ENCODE assay signal across 25 cellular contexts in the genomic region with DNA sequence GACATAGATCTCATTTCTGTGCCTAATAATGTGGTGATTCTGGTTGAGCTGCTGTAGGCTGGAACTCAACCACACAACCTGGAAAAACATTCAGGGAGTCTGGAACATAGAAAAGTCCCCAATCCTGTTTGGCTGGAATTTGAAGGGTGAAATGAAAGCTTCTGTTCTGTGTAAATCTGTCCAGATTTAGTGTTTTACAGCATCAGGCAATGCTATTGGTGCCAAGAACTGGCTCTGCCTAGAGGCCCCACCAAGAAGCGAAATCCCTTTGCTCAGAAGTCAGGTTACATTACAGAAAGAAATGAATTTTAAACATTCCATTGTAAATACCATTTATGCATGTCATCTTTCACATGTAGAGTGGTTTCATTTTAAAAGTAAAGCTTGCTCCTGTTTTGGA. TPM values are rescaled to one million over a fixed set of nuclear protein-coding genes. Genes with fewer than 3 reads are reported as not detected.
A peak's percentile ranks its signal among the peaks of the same experiment; 100 is the strongest.
DNase-seq lines count a peak whose midpoint lies in the region; ATAC-seq and TF ChIP-seq lines count a peak whose summit lies in the region.
"Had no signal": no experiment of that assay in that cellular context is flagged by ENCODE, and none has a peak within 500 bp of the region (broad histone marks: within the 10 kb centered on the region; RNA-seq: fewer than 3 reads in every experiment).

No MANE protein-coding gene starts in this region.

- POLR2A ChIA-PET in naive thymus-derived CD4-positive, alpha-beta T cell (lab: Charles Lee), result no interaction called here

- H3K27me3 ChIP-seq in mesenchymal stem cell (ENCODE audit: control insufficient read depth in 1 of 2, insufficient read depth in 1 of 2, low read length in 2 of 2), result peaks cover 7 to 68% of the 10 kb centered on the region in 2 experiments
- peaks cover 4 to 36% of the 10 kb centered on the region in 2 donors for H3K27me3 ChIP-seq in naive thymus-derived CD4-positive, alpha-beta T cell (ENCODE audit: control insufficient read depth in 2 of 2, insufficient read depth in 2 of 2, low read length in 2 of 2)

- H3K4me3 ChIP-seq in cardiac fibroblast (replicated peaks in 1 of 2; ENCODE audit: low read depth in 2 of 2, low read length in 2 of 2), result no peak overlapping the region
- no peak overlapping the region for H3K4me3 ChIP-seq in mesenchymal stem cell (ENCODE audit: insufficient read depth in 1 of 2, low read depth in 1 of 2, low read length in 2 of 2)
- no peak overlapping the region for H3K4me3 ChIP-seq in naive thymus-derived CD4-positive, alpha-beta T cell (ENCODE audit: low read length)
- H3K4me3 ChIP-seq: prostate gland had no signal

- H3K9me3 Mint-ChIP-seq in naive thymus-derived CD4-positive, alpha-beta T cell, result no peaks in the 10 kb centered on the region
- H3K9me3 Mint-ChIP-seq: activated T-helper 17 cell treated with anti-CD3 and anti-CD28 coated beads, Interleukin-2, amount 50 U/mL, for 72 hours had no signal

- H3K4me1 Mint-ChIP-seq in naive thymus-derived CD4-positive, alpha-beta T cell, result peaks cover 0 to 33% (median 28%) of the 10 kb centered on the region in 7 donors
- H3K4me1 Mint-ChIP-seq: activated T-helper 17 cell treated with anti-CD3 and anti-CD28 coated beads, Interleukin-2, amount 50 U/mL, for 72 hours had no signal

- no peak overlapping the region for H4K8ac ChIP-seq in mesenchymal stem cell (ENCODE audit: low read length)

- TF ChIP-seq RAD21 in Ishikawa (IDR thresholded peaks at IDR 0.05; ENCODE audit: low read depth), result no peak

- no peak overlapping the region for H3K23ac ChIP-seq in mesenchymal stem cell (ENCODE audit: low read length in 2 of 2)

- no peaks in the 10 kb centered on the region for H3K36me3 Mint-ChIP-seq in naive thymus-derived CD4-positive, alpha-beta T cell
- H3K36me3 Mint-ChIP-seq: activated CD8-positive, alpha-beta memory T cell treated with anti-CD3 and anti-CD28 coated beads, Interleukin-2, amount 10 ng/mL, durations not matched to agents 7 days and 5 days had no signal

- H4K91ac ChIP-seq in mesenchymal stem cell (ENCODE audit: low read length), result no peak overlapping the region

- H3K4me1 ChIP-seq in mesenchymal stem cell (ENCODE audit: control insufficient read depth, insufficient read depth, low read depth, low read length), result peaks cover 25% of the 10 kb centered on the region
- H3K4me1 ChIP-seq in naive thymus-derived CD4-positive, alpha-beta T cell (ENCODE audit: control insufficient read depth in 2 of 2, insufficient read depth in 2 of 2, low read length in 2 of 2), result peaks cover 3 to 18% of the 10 kb centered on the region in 2 donors
- H3K4me1 ChIP-seq: Caco-2, prostate gland had no signal

- intact Hi-C loops in naive thymus-derived CD4-positive, alpha-beta T cell (cut with micrococcal nuclease), result no loop called here

- TF ChIP-seq EP300 in Ishikawa (IDR thresholded peaks at IDR 0.05; ENCODE audit: borderline replicate concordance), result 0 out of 2 replicates have a peak, but pooled peaks have one; percentile 31

- DNase-seq in DMS53 (lab: John Stamatoyannopoulos, UW) (peak; percentile 56), cardiac fibroblast (ENCODE audit: low read depth in 2 of 2) (peak; percentile 5 to 22), mesenchymal stem cell (no peak), NAMALWA (ENCODE audit: low spot score) (no peak), NCI-H1048 (lab: John Stamatoyannopoulos, UW) (no peak)
- no peak for DNase-seq in stimulated activated CD4-positive, alpha-beta T cell treated with anti-CD3 and anti-CD28 coated beads, Interleukin-2, amount 100 ng/mL, for 24 hours
- no peak for DNase-seq in naive thymus-derived CD4-positive, alpha-beta T cell
- DNase-seq: activated CD4-positive, CD25-positive, alpha-beta regulatory T cell; activated CD8-positive, alpha-beta memory T cell treated with anti-CD3 and anti-CD28 coated beads, Interleukin-2, amount 10 ng/mL, durations not matched to agents 7 days and 5 days; GDM1; hypothalamus; NCI-H2029; NCI-H524 treated with DMSO at 0.1 percent for 48 hours; small intestine; stimulated activated CD4-positive, alpha-beta T cell treated with anti-CD3 and anti-CD28 coated beads, Interleukin-4, amount 100 ng/mL, for 4 hours had no signal

- H3K79me1 ChIP-seq in mesenchymal stem cell (replicated peaks; ENCODE audit: low read length, poor library complexity, severe bottlenecking), result no peaks in the 10 kb centered on the region

- H3K27ac Mint-ChIP-seq in naive thymus-derived CD4-positive, alpha-beta T cell, result no peak overlapping the region
- H3K27ac Mint-ChIP-seq: activated CD8-positive, alpha-beta memory T cell treated with anti-CD3 and anti-CD28 coated beads, Interleukin-2, amount 10 ng/mL, durations not matched to agents 7 days and 5 days; activated T-helper 17 cell treated with anti-CD3 and anti-CD28 coated beads, Interleukin-2, amount 50 U/mL, for 72 hours had no signal

- no peak overlapping the region for H3K18ac ChIP-seq in mesenchymal stem cell (ENCODE audit: low read depth in 1 of 2, low read length in 2 of 2)

- H3K27ac ChIP-seq in mesenchymal stem cell (ENCODE audit: low read length, poor library complexity, severe bottlenecking), result peak overlapping the region; percentile 29
- H3K27ac ChIP-seq in naive thymus-derived CD4-positive, alpha-beta T cell (ENCODE audit: low read depth, low read length), result no peak overlapping the region
- H3K27ac ChIP-seq: prostate gland had no signal

- H3K9ac ChIP-seq in mesenchymal stem cell (ENCODE audit: low read length), result no peak overlapping the region

- H3K14ac ChIP-seq in mesenchymal stem cell (ENCODE audit: low read length in 2 of 2), result no peak overlapping the region

- no peak overlapping the region for H2AK5ac ChIP-seq in mesenchymal stem cell (ENCODE audit: low read length, severe bottlenecking)

- no peak overlapping the region for H3K4ac ChIP-seq in mesenchymal stem cell (ENCODE audit: low read depth in 1 of 2, low read length in 2 of 2)

- no peak overlapping the region for H2AFZ ChIP-seq in mesenchymal stem cell (ENCODE audit: low read depth, low read length)

- no peak for ATAC-seq in naive thymus-derived CD4-positive, alpha-beta T cell
- ATAC-seq: activated CD8-positive, alpha-beta memory T cell treated with anti-CD3 and anti-CD28 coated beads, Interleukin-2, amount 10 ng/mL, durations not matched to agents 7 days and 5 days; activated T-helper 17 cell treated with anti-CD3 and anti-CD28 coated beads, Interleukin-2, amount 50 U/mL, for 72 hours had no signal

- no peak overlapping the region for H3K4me3 Mint-ChIP-seq in naive thymus-derived CD4-positive, alpha-beta T cell
- H3K4me3 Mint-ChIP-seq: activated CD8-positive, alpha-beta memory T cell treated with anti-CD3 and anti-CD28 coated beads, Interleukin-2, amount 10 ng/mL, durations not matched to agents 7 days and 5 days; activated T-helper 17 cell treated with anti-CD3 and anti-CD28 coated beads, Interleukin-2, amount 50 U/mL, for 72 hours had no signal

- no CpG with 5 or more reads among the region's 1 CpG for WGBS in mesenchymal stem cell

- H3K27me3 Mint-ChIP-seq in naive thymus-derived CD4-positive, alpha-beta T cell, result peaks cover 73 to 80% (median 75%) of the 10 kb centered on the region in 5 donors

- no peak overlapping the region for H2BK5ac ChIP-seq in mesenchymal stem cell (ENCODE audit: low read depth, low read length, poor library complexity, severe bottlenecking)

- H2BK15ac ChIP-seq in mesenchymal stem cell (ENCODE audit: low read depth, poor library complexity, severe bottlenecking), result no peak overlapping the region

- no peak overlapping the region for H3K4me2 ChIP-seq in mesenchymal stem cell (ENCODE audit: low read length, poor library complexity, severe bottlenecking)

- H3K36me3 ChIP-seq in mesenchymal stem cell (ENCODE audit: control insufficient read depth in 1 of 2, insufficient read depth in 2 of 2, low read depth in 1 of 2, low read length in 2 of 2), result no peaks in the 10 kb centered on the region
- no peaks in the 10 kb centered on the region for H3K36me3 ChIP-seq in naive thymus-derived CD4-positive, alpha-beta T cell (ENCODE audit: control insufficient read depth in 2 of 3, insufficient read depth in 3 of 3, low read length in 3 of 3)
- H3K36me3 ChIP-seq: prostate gland had no signal

- no peaks in the 10 kb centered on the region for H3K9me3 ChIP-seq in mesenchymal stem cell (ENCODE audit: control insufficient read depth, low read length)
- H3K9me3 ChIP-seq in naive thymus-derived CD4-positive, alpha-beta T cell (ENCODE audit: control insufficient read depth in 2 of 3, low read length in 3 of 3), result no peaks in the 10 kb centered on the region
- H3K9me3 ChIP-seq: Caco-2, prostate gland had no signal

- no peak for TF ChIP-seq CTCF in cardiac fibroblast (IDR thresholded peaks at IDR 0.05; ENCODE audit: low read depth, low read length)

- H2BK12ac ChIP-seq in mesenchymal stem cell (ENCODE audit: low read length in 2 of 2), result no peak overlapping the region

- no peak overlapping the region for H2BK120ac ChIP-seq in mesenchymal stem cell (ENCODE audit: low read depth, low read length)

- CTCF ChIA-PET in naive thymus-derived CD4-positive, alpha-beta T cell (lab: Charles Lee), result interaction anchor here (1.3 kb wide), 1 partner anchor 12 kb away, joined by 3 read pairs; no protein-coding TSS in a partner anchor

TF ChIP-seq in Ishikawa, 13 proteins besides CTCF, POLR2A, EP300 and RAD21 (continues in another document):
- peak; percentile 19; the same call in 1 of the 2 replicates for TF ChIP-seq FOXM1 (IDR thresholded peaks at IDR 0.05; ENCODE audit: borderline replicate concordance, low read depth)

RNA-seq across cellular contexts. Expression of a gene that starts 56.3 kb away (rescaled TPM):
- not detected for polyA plus RNA-seq in mesenchymal stem cell (2013, experiment 1 of 2)
- not detected for polyA plus RNA-seq in mesenchymal stem cell (2013, experiment 2 of 2)
- not detected for total RNA-seq in naive thymus-derived CD4-positive, alpha-beta T cell
- not detected for polyA plus RNA-seq in naive thymus-derived CD4-positive, alpha-beta T cell
- total RNA-seq: activated CD8-positive, alpha-beta memory T cell treated with anti-CD3 and anti-CD28 coated beads, Interleukin-2, amount 10 ng/mL, durations not matched to agents 7 days and 5 days; activated T-helper 17 cell treated with anti-CD3 and anti-CD28 coated beads, Interleukin-2, amount 50 U/mL, for 72 hours; Caco-2; cardiac septum; mesenteric fat pad; prostate gland; SK-MEL-5; subcutaneous adipose tissue had no signal
- polyA plus RNA-seq: esophagus, neural cell, small intestine had no signal

Comparison
In these comparisons a context has a peak if more than half of its experiments do, and no peak if none do; other contexts are left out.
1. DNase-seq: peak in DMS53 (single experiment) and cardiac fibroblast (2 of 2); none in mesenchymal stem cell (single experiment), NAMALWA (single experiment), stimulated activated CD4-positive, alpha-beta T cell treated with anti-CD3 and anti-CD28 coated beads, Interleukin-2, amount 100 ng/mL, for 24 hours (0 of 2), naive thymus-derived CD4-positive, alpha-beta T cell (0 of 9) and NCI-H1048 (single experiment).